22 cellular contexts compared by ENCODE assay signal in genomic region chr10:100377830-100378229, GRCh38. TPM values are rescaled to one million over a fixed set of nuclear protein-coding genes. Genes with fewer than 3 reads are reported as not detected.
DNase-seq lines count a peak whose midpoint lies in the region; ATAC-seq, FAIRE-seq and TF ChIP-seq lines count a peak whose summit lies in the region.
"Had no signal": no experiment of that assay in that cellular context is flagged by ENCODE, and none has a peak within 500 bp of the region (broad histone marks: within the 10 kb centered on the region; RNA-seq: fewer than 3 reads in every experiment).

No MANE protein-coding gene starts in this region.

- no peak for TF ChIP-seq CTCF in CD8-positive, alpha-beta T cell (IDR thresholded peaks at IDR 0.05)
- TF ChIP-seq CTCF in Panc1 (IDR thresholded peaks at IDR 0.05) = no peak

- peaks cover 6% of the 10 kb centered on the region for H3K36me3 ChIP-seq in CD8-positive, alpha-beta T cell (ENCODE audit: insufficient read depth, low read length)
- peaks cover 4% of the 10 kb centered on the region for H3K36me3 ChIP-seq in Panc1 (ENCODE audit: control insufficient read depth, insufficient read depth, low read length)
- peaks cover 2 to 8% of the 10 kb centered on the region in 2 donors for H3K36me3 ChIP-seq in mucosa of rectum (ENCODE audit: control insufficient read depth in 2 of 2, insufficient read depth in 2 of 2, low read length in 2 of 2)
- H3K36me3 ChIP-seq: breast epithelium, neutrophil had no signal

- peaks cover 8% of the 10 kb centered on the region for H3K4me1 Mint-ChIP-seq in CD8-positive, alpha-beta T cell (ENCODE audit: low read depth)

- peak overlapping the region; percentile 14 for H3K27ac Mint-ChIP-seq in CD8-positive, alpha-beta T cell

- intact Hi-C loops in CD8-positive, alpha-beta T cell (cut with DNase I, micrococcal nuclease) = no loop called here
- intact Hi-C loops in Panc1 (cut with micrococcal nuclease; ENCODE audit: unreplicated experiment) = no loop called here

- peak; percentile 66 for FAIRE-seq in GM18507 (lab: Jason Lieb, UNC)

- H3K36me3 Mint-ChIP-seq in CD8-positive, alpha-beta T cell = peaks cover 21% of the 10 kb centered on the region

- POLR2A ChIA-PET in CD8-positive, alpha-beta T cell (lab: Charles Lee) = no interaction called here
- POLR2A ChIA-PET in Panc1 (lab: Charles Lee) = no interaction called here

- no peak overlapping the region for H3K9ac ChIP-seq in mucosa of rectum (ENCODE audit: low read depth in 1 of 2, low read length in 2 of 2)

- peaks cover 14% of the 10 kb centered on the region for H3K4me1 ChIP-seq in CD8-positive, alpha-beta T cell (ENCODE audit: insufficient read depth, low read length)
- H3K4me1 ChIP-seq in Panc1 (ENCODE audit: control insufficient read depth, insufficient read depth, low read length) = peaks cover 12% of the 10 kb centered on the region
- peaks cover 11 to 12% of the 10 kb centered on the region in 2 donors for H3K4me1 ChIP-seq in mucosa of rectum (ENCODE audit: control insufficient read depth in 2 of 2, insufficient read depth in 2 of 2, low read length in 2 of 2)

- H3K27me3 Mint-ChIP-seq in CD8-positive, alpha-beta T cell (ENCODE audit: low read depth) = no peaks in the 10 kb centered on the region

- CTCF ChIA-PET in CD8-positive, alpha-beta T cell (lab: Charles Lee) = interaction anchor here (1.2 kb wide), 1 partner anchor 105 kb away, joined by 4 read pairs; no protein-coding TSS in a partner anchor
- CTCF ChIA-PET in Panc1 (lab: Charles Lee) = interaction anchor here (0.7 kb wide), 1 partner anchor 80 kb away, joined by 7 read pairs; no protein-coding TSS in a partner anchor

- H3K27ac ChIP-seq in CD8-positive, alpha-beta T cell (ENCODE audit: low read depth, low read length) = no peak overlapping the region
- H3K27ac ChIP-seq in Panc1 (ENCODE audit: low read length) (peak overlapping the region; percentile 31; the same call in 1 of the 2 replicates), mucosa of rectum (ENCODE audit: low read depth in 2 of 2, low read length in 2 of 2) (peak overlapping the region; percentile 25 to 48)
- H3K27ac ChIP-seq: breast epithelium, gastrocnemius medialis, neutrophil had no signal

- H3K4me3 ChIP-seq in CD8-positive, alpha-beta T cell (ENCODE audit: low read depth, low read length) = no peak overlapping the region
- no peak overlapping the region for H3K4me3 ChIP-seq in Panc1 (ENCODE audit: low read depth in 2 of 2, low read length in 2 of 2)
- no peak overlapping the region for H3K4me3 ChIP-seq in mucosa of rectum (ENCODE audit: low read length in 2 of 2)
- H3K4me3 ChIP-seq: breast epithelium, gastrocnemius medialis had no signal

- no peaks in the 10 kb centered on the region for H3K9me3 Mint-ChIP-seq in CD8-positive, alpha-beta T cell
- H3K9me3 Mint-ChIP-seq: activated T-cell treated with anti-CD3 and anti-CD28 coated beads, Interleukin-2, amount 50 U/mL, for 4 hours had no signal

- no peaks in the 10 kb centered on the region for H3K9me3 ChIP-seq in CD8-positive, alpha-beta T cell (ENCODE audit: low read length)
- H3K9me3 ChIP-seq in Panc1 (ENCODE audit: control insufficient read depth, insufficient read depth, low read depth, low read length) (no peaks in the 10 kb centered on the region), mucosa of rectum (ENCODE audit: control insufficient read depth in 2 of 2, low read length in 2 of 2) (no peaks in the 10 kb centered on the region)
- H3K9me3 ChIP-seq: breast epithelium, Caco-2, gastrocnemius medialis, neutrophil had no signal

- ATAC-seq in CD8-positive, alpha-beta T cell = no peak
- no peak for ATAC-seq in Panc1
- no peak for ATAC-seq in HG03571 (IDR thresholded peaks at IDR 0.05; ENCODE audit: unreplicated experiment)
- ATAC-seq: activated T-cell treated with anti-CD3 and anti-CD28 coated beads, Interleukin-2, amount 50 U/mL, for 4 hours; gastrocnemius medialis had no signal

- peak in 2 of 7 experiments; percentile 6 to 22 for DNase-seq in CD8-positive, alpha-beta T cell
- no peak for DNase-seq in GM18507 (ENCODE audit: extremely low spot score, insufficient read length, low read depth)
- DNase-seq in Panc1 (ENCODE audit: low read depth, low spot score) = no peak
- no peak for DNase-seq in amniotic stem cell (lab: John Stamatoyannopoulos, UW)
- no peak for DNase-seq in AG08395 (ENCODE audit: low spot score)
- DNase-seq: activated T-cell treated with anti-CD3 and anti-CD28 coated beads, Interleukin-2, amount 50 U/mL, for 4 hours; Caco-2; dermis blood vessel endothelial cell; gastrocnemius medialis; kidney glomerular epithelial cell; NCI-H2081; NCI-H510A; retina; SHP77; stimulated activated CD4-positive, alpha-beta T cell treated with anti-CD3 and anti-CD28 coated beads, Interleukin-12 subunit alpha, Interleukin-12 subunit beta, amount 100 ng/mL, for 4 hours; stimulated activated naive CD4-positive, alpha-beta T cell; T-helper 1 cell had no signal

- in situ Hi-C loops in Panc1 (cut with HindIII; ENCODE audit: low pct_unique_long_range_greater_than_20kb, low sequenced_read_pairs) = no loop called here

- no peaks in the 10 kb centered on the region for H3K27me3 ChIP-seq in CD8-positive, alpha-beta T cell (ENCODE audit: insufficient read depth, low read length)
- H3K27me3 ChIP-seq in Panc1 (ENCODE audit: control insufficient read depth, insufficient read depth, low read length) (no peaks in the 10 kb centered on the region), mucosa of rectum (ENCODE audit: control insufficient read depth in 2 of 2, insufficient read depth in 2 of 2, low read length in 2 of 2) (no peaks in the 10 kb centered on the region)
- H3K27me3 ChIP-seq: breast epithelium, gastrocnemius medialis, neutrophil had no signal

- no TSS peak for BruUV-seq in Panc1 (replicated peaks; lab: Mats Ljungman, UMichigan)

- H3K4me3 Mint-ChIP-seq in CD8-positive, alpha-beta T cell = no peak overlapping the region
- H3K4me3 Mint-ChIP-seq: activated T-cell treated with anti-CD3 and anti-CD28 coated beads, Interleukin-2, amount 50 U/mL, for 4 hours had no signal

RNA-seq across cellular contexts. Expression of gene SCD, which starts 30.8 kb away (rescaled TPM):
- 1 to 10 TPM; 5.4 TPM for total RNA-seq in CD8-positive, alpha-beta T cell
- total RNA-seq in Panc1 (2021; ENCODE audit: unreplicated experiment) = 1,345 TPM
- polyA plus RNA-seq in Panc1 (2012; ENCODE audit: insufficient read length) = 948 TPM

RNA-seq across cellular contexts. Expression of gene PKD2L1, which starts 47.8 kb away (rescaled TPM):
- total RNA-seq in CD8-positive, alpha-beta T cell = under 1 TPM in 1 of 2 experiments, not detected in 1; 0.14 TPM
- total RNA-seq in Panc1 (2021; ENCODE audit: unreplicated experiment) = not detected
- not detected for polyA plus RNA-seq in Panc1 (2012; ENCODE audit: insufficient read length)
- total RNA-seq: activated T-cell treated with anti-CD3 and anti-CD28 coated beads, Interleukin-2, amount 50 U/mL, for 4 hours; Caco-2; dermis blood vessel endothelial cell; gastrocnemius medialis had no signal
- polyA plus RNA-seq: esophagus had no signal

Comparison
In these comparisons a context has a peak if more than half of its experiments do, and no peak if none do; other contexts are left out.
1. RNA of gene SCD, which starts 30.8 kb away (total RNA-seq): 1,345 TPM in Panc1 (single experiment); 5.4 TPM in CD8-positive, alpha-beta T cell; every median in the first group is over 100 times any median in the second.